7 cellular contexts compared by ENCODE assay signal in genomic region chr1:150561830-150562367, GRCh38. TPM values are rescaled to one million over a fixed set of nuclear protein-coding genes. Genes with fewer than 3 reads are reported as not detected.
DNase-seq lines count a peak whose midpoint lies in the region; ATAC-seq and TF ChIP-seq lines count a peak whose summit lies in the region.

No MANE protein-coding gene starts in this region.

- H3K27me3 Mint-ChIP-seq in activated CD4-positive, alpha-beta T cell treated with anti-CD3 and anti-CD28 coated beads, Interleukin-2, amount 10 ng/mL, durations not matched to agents 7 days and 5 days, result no peaks in the 10 kb centered on the region

- peak overlapping the region; percentile 98 to 99 for H3K27ac ChIP-seq in coronary artery

- H3K4me1 Mint-ChIP-seq in activated CD4-positive, alpha-beta T cell treated with anti-CD3 and anti-CD28 coated beads, Interleukin-2, amount 10 ng/mL, durations not matched to agents 7 days and 5 days, result peaks cover 64% of the 10 kb centered on the region

- ATAC-seq in HG02938 (IDR thresholded peaks at IDR 0.05; ENCODE audit: unreplicated experiment) (peak; percentile 24), left lobe of liver (peak; percentile 75)

- in situ Hi-C loops in GM13977 (cut with MboI; ENCODE audit: low pct_unique_long_range_greater_than_20kb, low sequenced_read_pairs, unreplicated experiment), result loop anchor here (10.0 kb wide), 1 partner anchor 53 kb away; no protein-coding TSS in a partner anchor

- no peaks in the 10 kb centered on the region for H3K9me3 Mint-ChIP-seq in activated CD4-positive, alpha-beta T cell treated with anti-CD3 and anti-CD28 coated beads, Interleukin-2, amount 10 ng/mL, durations not matched to agents 7 days and 5 days

- H3K36me3 Mint-ChIP-seq in activated CD4-positive, alpha-beta T cell treated with anti-CD3 and anti-CD28 coated beads, Interleukin-2, amount 10 ng/mL, durations not matched to agents 7 days and 5 days (ENCODE audit: low read depth), result peaks cover 11% of the 10 kb centered on the region

- peak overlapping the region; percentile 73 for H3K4me3 ChIP-seq in coronary artery

- CTCF ChIA-PET in activated CD4-positive, alpha-beta T cell treated with anti-CD3 and anti-CD28 coated beads, Interleukin-2, amount 10 ng/mL, durations not matched to agents 7 days and 5 days (lab: Charles Lee), result interaction anchor here (0.5 to 9.9 kb wide), 13 partner anchors 12 to 497 kb away, joined by 3 to 158 read pairs (median 4); partner anchors contain the start of genes CDC42SE1, ENSA, GOLPH3L and MCL1

- TF ChIP-seq CTCF in GM13977 (IDR thresholded peaks at IDR 0.05; ENCODE audit: extremely low read depth, insufficient read depth, missing control alignments) (no peak), coronary artery (IDR thresholded peaks at IDR 0.05) (no peak)

- POLR2A ChIA-PET in activated CD4-positive, alpha-beta T cell treated with anti-CD3 and anti-CD28 coated beads, Interleukin-2, amount 10 ng/mL, durations not matched to agents 7 days and 5 days (lab: Charles Lee), result interaction anchor here (0.5 to 5.1 kb wide), 3 partner anchors 11 to 676 kb away, joined by 3 to 50 read pairs (median 41); partner anchors contain the start of gene MCL1

- H3K27ac Mint-ChIP-seq in activated CD4-positive, alpha-beta T cell treated with anti-CD3 and anti-CD28 coated beads, Interleukin-2, amount 10 ng/mL, durations not matched to agents 7 days and 5 days, result peak overlapping the region; percentile 98

- H3K4me3 Mint-ChIP-seq in activated CD4-positive, alpha-beta T cell treated with anti-CD3 and anti-CD28 coated beads, Interleukin-2, amount 10 ng/mL, durations not matched to agents 7 days and 5 days, result peak overlapping the region; percentile 84

- DNase-seq in GM13977 (ENCODE audit: low spot score), result peak; percentile 88
- DNase-seq in NCI-H446 (lab: John Stamatoyannopoulos, UW), result peak; percentile 72 to 87
- DNase-seq in activated CD4-positive, alpha-beta T cell treated with anti-CD3 and anti-CD28 coated beads, Interleukin-2, amount 10 ng/mL, durations not matched to agents 7 days and 5 days, result peak; percentile 93
- peak; percentile 97 for DNase-seq in coronary artery (ENCODE audit: low spot score)
- peak; percentile 95 for DNase-seq in left lobe of liver (ENCODE audit: low spot score)
- DNase-seq in stimulated activated CD4-positive, alpha-beta T cell treated with anti-CD3 and anti-CD28 coated beads, Interleukin-2, amount 100 ng/mL, for 24 hours, result peak; percentile 86 to 89

RNA-seq across cellular contexts. Expression of gene ADAMTSL4, which starts 12.7 kb away (rescaled TPM):
- total RNA-seq in activated CD4-positive, alpha-beta T cell treated with anti-CD3 and anti-CD28 coated beads, Interleukin-2, amount 10 ng/mL, durations not matched to agents 7 days and 5 days, result under 1 TPM; 0.06 to 0.15 TPM
- total RNA-seq in left lobe of liver, result 38.5 TPM

RNA-seq across cellular contexts. Expression of gene MCL1, which starts 17.5 kb away (rescaled TPM):
- total RNA-seq in activated CD4-positive, alpha-beta T cell treated with anti-CD3 and anti-CD28 coated beads, Interleukin-2, amount 10 ng/mL, durations not matched to agents 7 days and 5 days, result 100 to 1,000 TPM; 260 to 311 TPM
- total RNA-seq in left lobe of liver, result 103 TPM

RNA-seq across cellular contexts. Expression of gene FALEC, which starts 46.3 kb away (rescaled TPM):
- total RNA-seq in activated CD4-positive, alpha-beta T cell treated with anti-CD3 and anti-CD28 coated beads, Interleukin-2, amount 10 ng/mL, durations not matched to agents 7 days and 5 days, result under 1 TPM in 1 of 2 experiments, not detected in 1; 0.64 TPM
- total RNA-seq in left lobe of liver, result 0.35 TPM

RNA-seq across cellular contexts. Expression of gene ECM1, which starts 54.0 kb away (rescaled TPM):
- 1 to 10 TPM in 1 of 2 experiments, under 1 TPM in 1; 0.87 to 1.2 TPM for total RNA-seq in activated CD4-positive, alpha-beta T cell treated with anti-CD3 and anti-CD28 coated beads, Interleukin-2, amount 10 ng/mL, durations not matched to agents 7 days and 5 days
- total RNA-seq in left lobe of liver, result 15.3 TPM

Comparison
In these comparisons a context has a peak if more than half of its experiments do, and no peak if none do; other contexts are left out.
1. Peak in every context shown above with its lines: DNase-seq, ATAC-seq, H3K4me3 ChIP-seq and H3K27ac ChIP-seq.
2. RNA of gene ADAMTSL4, which starts 12.7 kb away (total RNA-seq): 38.5 TPM in left lobe of liver (single experiment); 0.06 to 0.15 TPM in activated CD4-positive, alpha-beta T cell treated with anti-CD3 and anti-CD28 coated beads, Interleukin-2, amount 10 ng/mL, durations not matched to agents 7 days and 5 days; every median in the first group is over 10 times any median in the second.